In genomic region chr15:53446376-53446775, GRCh38 we compare ENCODE assay signal across 17 cellular contexts.
"Had no signal": no experiment of that assay in that cellular context is flagged by ENCODE, and none has a peak within 500 bp of the region (broad histone marks: within the 10 kb centered on the region; RNA-seq: fewer than 3 reads in every experiment).

No MANE protein-coding gene starts in this region.

- H3K36me3 ChIP-seq: gastrocnemius medialis, heart right ventricle, suprapubic skin, upper lobe of left lung had no signal

- H3K27ac ChIP-seq: epithelial cell of prostate, gastrocnemius medialis, heart right ventricle, suprapubic skin, upper lobe of left lung, VCaP had no signal

- H3K4me3 ChIP-seq: gastrocnemius medialis, heart right ventricle, lung, suprapubic skin, upper lobe of left lung had no signal

- H3K4me1 ChIP-seq: gastrocnemius medialis, heart right ventricle, suprapubic skin, upper lobe of left lung had no signal

- DNase-seq: activated CD4-positive, alpha-beta T cell treated with anti-CD3 and anti-CD28 coated beads for 1 hour; activated CD4-positive, alpha-beta T cell treated with anti-CD3 and anti-CD28 coated beads, Interleukin-2, amount 50 U/mL, for 4 hours; activated naive CD4-positive, alpha-beta T cell treated with Interleukin-2 at 50 U/mL for 16 hours; activated T-cell treated with anti-CD3 and anti-CD28 coated beads for 4 hours; anterior cingulate cortex; effector memory CD8-positive, alpha-beta T cell; gastrocnemius medialis; heart right ventricle; midbrain; stimulated activated naive CD8-positive, alpha-beta T cell treated with anti-CD3 and anti-CD28 coated beads, Interleukin-15, Interleukin-2, amounts not matched to agents 100 U/mL and 50 U/mL, for 24 hours; upper lobe of left lung had no signal

- ATAC-seq: activated T-helper 17 cell treated with anti-CD3 and anti-CD28 coated beads, Interleukin-2, amount 50 U/mL, for 72 hours; effector memory CD8-positive, alpha-beta T cell; gastrocnemius medialis; heart right ventricle; sciatic nerve; stimulated activated naive CD8-positive, alpha-beta T cell treated with anti-CD3 and anti-CD28 coated beads, Interleukin-15, Interleukin-2, amounts not matched to agents 100 U/mL and 50 U/mL, for 24 hours had no signal

- H3K27me3 ChIP-seq: gastrocnemius medialis, heart right ventricle, suprapubic skin, upper lobe of left lung had no signal

- H3K9me3 ChIP-seq: gastrocnemius medialis, heart right ventricle, suprapubic skin, upper lobe of left lung had no signal
